ENCODE assay signal across 14 cellular contexts in genomic region chr16:23827245-23827543, GRCh38. TPM values are rescaled to one million over a fixed set of nuclear protein-coding genes. Genes with fewer than 3 reads are reported as not detected.
DNase-seq lines count a peak whose midpoint lies in the region; ATAC-seq and TF ChIP-seq lines count a peak whose summit lies in the region.
"Had no signal": no experiment of that assay in that cellular context is flagged by ENCODE, and none has a peak within 500 bp of the region (broad histone marks: within the 10 kb centered on the region; RNA-seq: fewer than 3 reads in every experiment).

No MANE protein-coding gene starts in this region.

- DNase-seq in activated CD4-positive, alpha-beta T cell treated with anti-CD3 and anti-CD28 coated beads, Interleukin-2, amount 10 ng/mL, durations not matched to agents 7 days and 5 days = peak; percentile 28
- DNase-seq in activated CD4-positive, alpha-beta T cell treated with anti-CD3 and anti-CD28 coated beads, Interleukin-2, amount 50 U/mL, for 48 hours = no peak
- DNase-seq in activated B cell treated with CpG ODN at 0.5 μM for 24 hours = no peak
- no peak for DNase-seq in KBM-7
- no peak for DNase-seq in left lung
- DNase-seq in iPS-NIHi11 (ENCODE audit: low spot score) = no peak
- DNase-seq: activated effector memory CD4-positive, alpha-beta T cell treated with anti-CD3 and anti-CD28 coated beads, Interleukin-2, amount 50 U/mL, for 16 hours; colonic mucosa; left ventricle myocardium superior; SHP77 had no signal

- peak overlapping the region; percentile 84 for H3K27ac ChIP-seq in neutrophil
- H3K27ac ChIP-seq in left lung = peak overlapping the region in 1 of 2 donors; percentile 80
- H3K27ac ChIP-seq: colonic mucosa, esophagus muscularis mucosa had no signal

- H3K27ac Mint-ChIP-seq in activated CD4-positive, alpha-beta T cell treated with anti-CD3 and anti-CD28 coated beads, Interleukin-2, amount 10 ng/mL, durations not matched to agents 7 days and 5 days = peak overlapping the region; percentile 87
- H3K27ac Mint-ChIP-seq in activated B cell treated with CpG ODN at 0.5 μM for 24 hours = peak overlapping the region; percentile 83

- peaks cover 21% of the 10 kb centered on the region for H3K36me3 Mint-ChIP-seq in activated CD4-positive, alpha-beta T cell treated with anti-CD3 and anti-CD28 coated beads, Interleukin-2, amount 10 ng/mL, durations not matched to agents 7 days and 5 days (ENCODE audit: low read depth)
- H3K36me3 Mint-ChIP-seq in activated B cell treated with CpG ODN at 0.5 μM for 24 hours (ENCODE audit: low read depth) = peaks cover 2% of the 10 kb centered on the region

- H3K4me3 Mint-ChIP-seq in activated CD4-positive, alpha-beta T cell treated with anti-CD3 and anti-CD28 coated beads, Interleukin-2, amount 10 ng/mL, durations not matched to agents 7 days and 5 days = peak overlapping the region; percentile 24
- peak overlapping the region; percentile 28 for H3K4me3 Mint-ChIP-seq in activated B cell treated with CpG ODN at 0.5 μM for 24 hours

- H3K27me3 ChIP-seq in neutrophil = no peaks in the 10 kb centered on the region
- H3K27me3 ChIP-seq in left lung = no peaks in the 10 kb centered on the region
- H3K27me3 ChIP-seq: colonic mucosa, esophagus muscularis mucosa had no signal

- POLR2A ChIA-PET in activated CD4-positive, alpha-beta T cell treated with anti-CD3 and anti-CD28 coated beads, Interleukin-2, amount 10 ng/mL, durations not matched to agents 7 days and 5 days (lab: Charles Lee) = no interaction called here
- POLR2A ChIA-PET in activated B cell treated with CpG ODN at 0.5 μM for 24 hours (lab: Charles Lee) = interaction anchor here (1.4 to 1.8 kb wide), 5 partner anchors 8 to 187 kb away, joined by 3 to 9 read pairs (median 5); partner anchors contain the start of gene PRKCB

- in situ Hi-C loops in KBM-7 (cut with MboI; ENCODE audit: low pct_unique_long_range_greater_than_20kb, low sequenced_read_pairs) = no loop called here

- peak; percentile 69 for ATAC-seq in HG02610 (IDR thresholded peaks at IDR 0.05; ENCODE audit: unreplicated experiment)
- peak; percentile 54 for ATAC-seq in activated B cell treated with CpG ODN at 0.5 μM for 24 hours (ENCODE audit: low read depth)
- no peak for ATAC-seq in left lung

- H3K4me3 ChIP-seq in neutrophil (ENCODE audit: low read depth in 1 of 2, low read length in 1 of 2) (peak overlapping the region in 1 of 2 experiments; percentile 43), left lung (no peak overlapping the region)
- H3K4me3 ChIP-seq: colonic mucosa, esophagus muscularis mucosa had no signal

- peaks cover 24% of the 10 kb centered on the region for H3K9me3 Mint-ChIP-seq in activated CD4-positive, alpha-beta T cell treated with anti-CD3 and anti-CD28 coated beads, Interleukin-2, amount 10 ng/mL, durations not matched to agents 7 days and 5 days
- peaks cover 5% of the 10 kb centered on the region for H3K9me3 Mint-ChIP-seq in activated B cell treated with CpG ODN at 0.5 μM for 24 hours

- H3K4me1 Mint-ChIP-seq in activated CD4-positive, alpha-beta T cell treated with anti-CD3 and anti-CD28 coated beads, Interleukin-2, amount 10 ng/mL, durations not matched to agents 7 days and 5 days = peaks cover 31% of the 10 kb centered on the region
- peaks cover 30% of the 10 kb centered on the region for H3K4me1 Mint-ChIP-seq in activated B cell treated with CpG ODN at 0.5 μM for 24 hours

- H3K36me3 ChIP-seq in neutrophil (no peaks in the 10 kb centered on the region), left lung (no peaks in the 10 kb centered on the region)
- H3K36me3 ChIP-seq: colonic mucosa, esophagus muscularis mucosa had no signal

- CTCF ChIA-PET in activated CD4-positive, alpha-beta T cell treated with anti-CD3 and anti-CD28 coated beads, Interleukin-2, amount 10 ng/mL, durations not matched to agents 7 days and 5 days (lab: Charles Lee) = interaction anchor here (1.2 to 2.1 kb wide), 3 partner anchors 18 to 21 kb away, joined by 4 to 6 read pairs (median 5); no protein-coding TSS in a partner anchor
- CTCF ChIA-PET in activated B cell treated with CpG ODN at 0.5 μM for 24 hours (lab: Charles Lee) = interaction anchor here (1.0 to 2.5 kb wide), 3 partner anchors 24 to 426 kb away, joined by 3 to 14 read pairs (median 8); no protein-coding TSS in a partner anchor

- H3K9me3 ChIP-seq in neutrophil (no peaks in the 10 kb centered on the region), left lung (peaks cover 0 to 17% of the 10 kb centered on the region in 2 donors)
- H3K9me3 ChIP-seq: colonic mucosa had no signal

- TF ChIP-seq CTCF in activated B cell treated with CpG ODN at 0.5 μM for 24 hours (IDR thresholded peaks at IDR 0.05) (no peak), neutrophil (IDR thresholded peaks at IDR 0.05) (no peak), left lung (IDR thresholded peaks at IDR 0.05) (no peak)

- intact Hi-C loops in activated B cell treated with CpG ODN at 0.5 μM for 24 hours (cut with micrococcal nuclease) = no loop called here
- intact Hi-C loops in left lung (cut with DNase I) = no loop called here

- peaks cover 3% of the 10 kb centered on the region for H3K27me3 Mint-ChIP-seq in activated CD4-positive, alpha-beta T cell treated with anti-CD3 and anti-CD28 coated beads, Interleukin-2, amount 10 ng/mL, durations not matched to agents 7 days and 5 days
- H3K27me3 Mint-ChIP-seq in activated B cell treated with CpG ODN at 0.5 μM for 24 hours = no peaks in the 10 kb centered on the region

- peaks cover 38 to 44% of the 10 kb centered on the region in 2 experiments for H3K4me1 ChIP-seq in neutrophil (ENCODE audit: control insufficient read depth in 1 of 2, insufficient read depth in 1 of 2, low read depth in 1 of 2, low read length in 1 of 2)
- H3K4me1 ChIP-seq in left lung = peaks cover 0 to 19% of the 10 kb centered on the region in 2 donors
- H3K4me1 ChIP-seq: esophagus muscularis mucosa had no signal

RNA-seq across cellular contexts. Expression of gene PRKCB, which starts 8.6 kb away (rescaled TPM):
- 10 to 100 TPM; 77.8 to 81.0 TPM for total RNA-seq in activated CD4-positive, alpha-beta T cell treated with anti-CD3 and anti-CD28 coated beads, Interleukin-2, amount 10 ng/mL, durations not matched to agents 7 days and 5 days
- total RNA-seq in activated B cell treated with CpG ODN at 0.5 μM for 24 hours (122 and 146 TPM in 2 replicates), left lung (10 to 100 TPM; 13.5 to 41.8 TPM)
- total RNA-seq: HT-29 had no signal
